In the genomic region with DNA sequence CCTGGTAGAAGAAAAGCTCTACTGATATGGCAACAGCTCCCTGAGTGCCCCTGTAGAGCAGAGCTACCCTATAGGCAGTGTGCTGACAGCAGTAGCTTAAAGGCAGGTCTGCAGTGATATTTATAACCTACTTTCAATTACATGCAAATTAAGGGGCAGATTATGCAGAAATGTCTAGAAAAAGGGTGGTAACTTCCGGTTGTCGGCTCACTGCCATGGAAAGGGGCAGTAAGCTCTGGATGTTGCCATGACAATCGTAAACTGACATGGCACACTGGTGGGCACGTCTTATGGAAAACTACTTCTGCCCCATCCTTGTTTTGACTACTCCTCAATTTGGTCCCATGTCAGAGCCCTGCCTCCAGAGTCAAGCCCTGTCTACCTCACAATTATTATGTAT, we compare ENCODE assay signal across 17 cellular contexts. TPM values are rescaled to one million over a fixed set of nuclear protein-coding genes. Genes with fewer than 3 reads are reported as not detected.
A peak's percentile ranks its signal among the peaks of the same experiment; 100 is the strongest.
DNase-seq lines count a peak whose midpoint lies in the region; ATAC-seq, FAIRE-seq and TF ChIP-seq lines count a peak whose summit lies in the region.
"Had no signal": no experiment of that assay in that cellular context is flagged by ENCODE, and none has a peak within 500 bp of the region (broad histone marks: within the 10 kb centered on the region; RNA-seq: fewer than 3 reads in every experiment).

No MANE protein-coding gene starts in this region.

- peaks cover 35% of the 10 kb centered on the region for H3K79me2 ChIP-seq in OCI-LY7 (ENCODE audit: insufficient read depth, low read depth, low read length)

- H3K4me1 Mint-ChIP-seq in activated CD4-positive, alpha-beta T cell treated with anti-CD3 and anti-CD28 coated beads, Interleukin-2, amount 10 ng/mL, durations not matched to agents 24 days and 14 days: peaks cover 35% of the 10 kb centered on the region

- H3K4me3 ChIP-seq in OCI-LY7 (ENCODE audit: low read depth, low read length, poor library complexity, severe bottlenecking): no peak overlapping the region
- H3K4me3 ChIP-seq: GM23338 had no signal

- no peak for TF ChIP-seq CTCF in OCI-LY7 (conservative IDR thresholded peaks at IDR 0.05; ENCODE audit: low read length)

- CTCF ChIA-PET in OCI-LY7 (lab: Charles Lee; ENCODE audit: unreplicated experiment): no interaction called here

- BruUV-seq in OCI-LY7 (replicated peaks; lab: Mats Ljungman, UMichigan): no TSS peak

- peak; percentile 51 for DNase-seq in activated CD4-positive, alpha-beta T cell treated with anti-CD3 and anti-CD28 coated beads, Interleukin-2, amount 10 ng/mL, durations not matched to agents 24 days and 14 days
- no peak for DNase-seq in activated CD4-positive, alpha-beta T cell treated with anti-CD3 and anti-CD28 coated beads for 48 hours
- peak; percentile 31 for DNase-seq in OCI-LY7 (ENCODE audit: low spot score)
- no peak for DNase-seq in substantia nigra (lab: John Stamatoyannopoulos, UW)
- DNase-seq in GM19239 (ENCODE audit: insufficient read length, low spot score): no peak
- DNase-seq: C1 segment of cervical spinal cord; Calu3; CD4-positive, alpha-beta memory T cell; COR-L47; DMS53; H9 had no signal

- peaks cover 16% of the 10 kb centered on the region; the same call in 1 of the 2 replicates for H4K20me1 ChIP-seq in OCI-LY7 (ENCODE audit: insufficient read depth, low read length)

- no peak overlapping the region for H3K27ac Mint-ChIP-seq in activated CD4-positive, alpha-beta T cell treated with anti-CD3 and anti-CD28 coated beads, Interleukin-2, amount 10 ng/mL, durations not matched to agents 24 days and 14 days
- H3K27ac Mint-ChIP-seq: GM23338 had no signal

- H3K4me1 ChIP-seq in OCI-LY7 (ENCODE audit: insufficient read depth, low read length, poor library complexity, severe bottlenecking): peaks cover 33% of the 10 kb centered on the region

- no peak overlapping the region for H3K4me3 Mint-ChIP-seq in activated CD4-positive, alpha-beta T cell treated with anti-CD3 and anti-CD28 coated beads, Interleukin-2, amount 10 ng/mL, durations not matched to agents 24 days and 14 days
- H3K4me3 Mint-ChIP-seq: GM23338, H9 had no signal

- no peaks in the 10 kb centered on the region for H3K9me3 ChIP-seq in OCI-LY7 (ENCODE audit: low read length)

- no peak overlapping the region for H2AFZ ChIP-seq in OCI-LY7 (ENCODE audit: low read length)
- H2AFZ ChIP-seq: GM23338 had no signal

- peaks cover 16% of the 10 kb centered on the region for H3K36me3 Mint-ChIP-seq in activated CD4-positive, alpha-beta T cell treated with anti-CD3 and anti-CD28 coated beads, Interleukin-2, amount 10 ng/mL, durations not matched to agents 24 days and 14 days (ENCODE audit: low read depth)
- H3K36me3 Mint-ChIP-seq: CD4-positive, alpha-beta memory T cell had no signal

- H3K9me3 Mint-ChIP-seq in activated CD4-positive, alpha-beta T cell treated with anti-CD3 and anti-CD28 coated beads, Interleukin-2, amount 10 ng/mL, durations not matched to agents 24 days and 14 days: no peaks in the 10 kb centered on the region
- H3K9me3 Mint-ChIP-seq: CD4-positive, alpha-beta memory T cell; GM23338; H9 had no signal

- no peak for FAIRE-seq in GM19239 (lab: Jason Lieb, UNC)
- FAIRE-seq: A204.1, G401.6, GM12892 had no signal

- peaks cover 18% of the 10 kb centered on the region for H3K36me3 ChIP-seq in OCI-LY7 (ENCODE audit: insufficient read depth, low read length)

- H3K9me2 ChIP-seq in OCI-LY7 (ENCODE audit: insufficient read depth, low read length): no peaks in the 10 kb centered on the region

- POLR2A ChIA-PET in OCI-LY7 (lab: Charles Lee): interaction anchor here (1.5 kb wide), 1 partner anchor 19 kb away, joined by 3 read pairs; no protein-coding TSS in a partner anchor

- ATAC-seq in GM18517 (IDR thresholded peaks at IDR 0.05; ENCODE audit: unreplicated experiment): no peak
- ATAC-seq: GM23338, HCT116 had no signal

- intact Hi-C loops in activated CD4-positive, alpha-beta T cell treated with anti-CD3 and anti-CD28 coated beads, Interleukin-2, amount 10 ng/mL, durations not matched to agents 24 days and 14 days (cut with micrococcal nuclease): no loop called here
- intact Hi-C loops in OCI-LY7 (cut with micrococcal nuclease; ENCODE audit: unreplicated experiment): no loop called here

- 0 out of 2 replicates have a peak overlapping the region, but pooled peaks have one; percentile 30 for H3K4me2 ChIP-seq in OCI-LY7 (ENCODE audit: low read length)
- H3K4me2 ChIP-seq: GM23338 had no signal

- H3K27ac ChIP-seq in OCI-LY7 (ENCODE audit: low read depth, low read length, poor library complexity, severe bottlenecking) (no peak overlapping the region), substantia nigra (ENCODE audit: low read depth, low read length, poor library complexity, severe bottlenecking) (peak overlapping the region; percentile 6)

- H3K27me3 Mint-ChIP-seq in activated CD4-positive, alpha-beta T cell treated with anti-CD3 and anti-CD28 coated beads, Interleukin-2, amount 10 ng/mL, durations not matched to agents 24 days and 14 days: no peaks in the 10 kb centered on the region

RNA-seq across cellular contexts. Expression of gene TYMS, which starts 2.9 kb away (rescaled TPM):
- 269 and 276 TPM in 2 replicates for total RNA-seq in activated CD4-positive, alpha-beta T cell treated with anti-CD3 and anti-CD28 coated beads, Interleukin-2, amount 10 ng/mL, durations not matched to agents 24 days and 14 days
- total RNA-seq in OCI-LY7 (2014; rRNA removed; shearing (Covaris generic)): 86.2 and 90.7 TPM in 2 replicates
- total RNA-seq in OCI-LY7 (2022): 196 and 210 TPM in 2 replicates
- total RNA-seq: CD4-positive, alpha-beta memory T cell had no signal

RNA-seq across cellular contexts. Expression of gene CLUL1, which starts 57.8 kb away (rescaled TPM):
- total RNA-seq in activated CD4-positive, alpha-beta T cell treated with anti-CD3 and anti-CD28 coated beads, Interleukin-2, amount 10 ng/mL, durations not matched to agents 24 days and 14 days: not detected in 2 replicates
- total RNA-seq in OCI-LY7 (2014; rRNA removed; shearing (Covaris generic)): not detected in 2 replicates
- not detected in 2 replicates for total RNA-seq in OCI-LY7 (2022)
- total RNA-seq: CD4-positive, alpha-beta memory T cell; GM23338 had no signal

RNA-seq across cellular contexts. Expression of gene ENOSF1, which starts 57.8 kb away (rescaled TPM):
- 85.2 and 91.8 TPM in 2 replicates for total RNA-seq in activated CD4-positive, alpha-beta T cell treated with anti-CD3 and anti-CD28 coated beads, Interleukin-2, amount 10 ng/mL, durations not matched to agents 24 days and 14 days
- total RNA-seq in OCI-LY7 (2014; rRNA removed; shearing (Covaris generic)): 30.5 and 40.1 TPM in 2 replicates
- total RNA-seq in OCI-LY7 (2022): 44.0 and 47.0 TPM in 2 replicates

Comparison
In these comparisons a context has a peak if more than half of its experiments do, and no peak if none do; other contexts are left out.
1. DNase-seq: peak in activated CD4-positive, alpha-beta T cell treated with anti-CD3 and anti-CD28 coated beads, Interleukin-2, amount 10 ng/mL, durations not matched to agents 24 days and 14 days (single experiment) and OCI-LY7 (single experiment); none in activated CD4-positive, alpha-beta T cell treated with anti-CD3 and anti-CD28 coated beads for 48 hours (single experiment), substantia nigra (0 of 49) and GM19239 (single experiment).